Comparison of ENCODE assay signal across 1 cellular context in genomic region chr6:50185006-50185405, GRCh38.
TF ChIP-seq lines count a peak whose summit lies in the region.

No MANE protein-coding gene starts in this region.

TF ChIP-seq in GM23338, 12 proteins besides CTCF, POLR2A, EP300 and RAD21 (continued from another document):
- TF ChIP-seq ZNF462 (CRISPR knock-in tag; IDR thresholded peaks at IDR 0.05) (no peak), ZNF114 (CRISPR knock-in tag; IDR thresholded peaks at IDR 0.05) (no peak), EZH2phosphoT487 (IDR thresholded peaks at IDR 0.05; ENCODE audit: unreplicated experiment) (no peak), JUNB (IDR thresholded peaks at IDR 0.05; ENCODE audit: unreplicated experiment) (no peak), NANOG (IDR thresholded peaks at IDR 0.05; ENCODE audit: borderline replicate concordance) (no peak), ZNF331 (CRISPR knock-in tag; IDR thresholded peaks at IDR 0.05; ENCODE audit: low read depth) (no peak), POLR2AphosphoS5 (IDR thresholded peaks at IDR 0.05; ENCODE audit: low read depth) (no peak), ETS1 (IDR thresholded peaks at IDR 0.05) (no peak), STAT1 (IDR thresholded peaks at IDR 0.05; ENCODE audit: unreplicated experiment) (no peak)
